ENCODE assay signal across 23 cellular contexts in the genomic region with DNA sequence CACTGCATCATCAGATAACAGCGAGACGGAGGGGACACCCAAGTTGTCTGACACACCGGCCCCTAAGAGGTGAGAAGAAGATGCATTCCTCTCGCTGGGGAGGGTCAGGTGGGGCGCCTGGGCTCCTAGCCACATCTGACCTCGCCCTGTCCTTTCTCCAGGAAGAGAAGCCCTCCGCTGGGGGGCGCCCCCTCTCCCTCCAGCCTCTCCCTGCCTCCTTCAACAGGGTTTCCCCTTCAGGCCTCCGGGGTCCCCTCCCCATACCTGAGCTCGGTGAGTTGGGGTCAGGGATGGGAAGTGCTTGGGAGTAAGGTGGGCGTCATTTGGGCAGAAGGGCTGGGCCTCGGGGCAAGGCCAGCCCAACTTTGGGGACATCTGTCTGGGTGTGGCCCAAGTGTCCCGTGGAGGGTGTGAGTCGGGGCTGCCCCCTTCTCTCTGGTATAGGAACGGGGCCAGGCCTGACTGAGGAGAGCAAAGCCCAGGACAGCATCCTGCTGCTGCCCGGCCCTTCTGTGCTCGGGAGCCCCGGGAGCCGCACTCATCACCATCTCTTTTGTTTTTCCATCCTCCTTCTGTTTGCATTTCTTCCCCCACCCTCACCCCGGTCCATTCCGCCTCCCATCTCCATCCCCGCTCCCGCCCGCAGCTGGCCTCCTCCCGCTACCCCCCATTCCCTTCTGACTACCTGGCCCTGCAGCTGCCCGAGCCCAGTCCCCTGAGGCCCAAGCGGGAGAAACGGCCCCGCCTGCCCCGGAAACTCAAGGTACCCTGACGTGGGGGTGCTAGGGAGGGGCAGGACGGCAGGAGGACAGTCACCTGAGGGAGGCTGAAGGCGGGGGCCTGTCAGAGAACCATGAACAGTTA. TPM values are rescaled to one million over a fixed set of nuclear protein-coding genes. Genes with fewer than 3 reads are reported as not detected.
DNase-seq lines count a peak whose midpoint lies in the region; ATAC-seq, FAIRE-seq and TF ChIP-seq lines count a peak whose summit lies in the region.
"Had no signal": no experiment of that assay in that cellular context is flagged by ENCODE, and none has a peak within 500 bp of the region (broad histone marks: within the 10 kb centered on the region; RNA-seq: fewer than 3 reads in every experiment).

No MANE protein-coding gene starts in this region.

- intact Hi-C loops in GM12878 (cut with micrococcal nuclease; ENCODE audit: unreplicated experiment), result no loop called here

- H3K4me2 ChIP-seq in GM12878 (ENCODE audit: control insufficient read depth, insufficient read depth), result no peak overlapping the region
- H3K4me2 ChIP-seq: hepatocyte, smooth muscle cell had no signal

- DNase-seq in BJ (ENCODE audit: low read depth), result no peak
- DNase-seq in GM12878 (ENCODE audit: low read depth, low spot score), result no peak
- DNase-seq in iPS-NIHi7 (ENCODE audit: extremely low spot score), result peak; percentile 45
- DNase-seq in NCI-H1694 (lab: John Stamatoyannopoulos, UW), result no peak
- no peak for DNase-seq in DMS 273 treated with DMSO at 0.1 percent for 48 hours (lab: John Stamatoyannopoulos, UW)
- DNase-seq in KG1 (lab: John Stamatoyannopoulos, UW), result no peak
- DNase-seq: activated CD4-positive, alpha-beta T cell treated with anti-CD3 and anti-CD28 coated beads, Interleukin-2, amount 10 ng/mL, durations not matched to agents 24 days and 14 days; CD8-positive, alpha-beta memory T cell; GM23248; Kasumi-1; NCI-H2081 treated with DMSO at 0.1 percent for 48 hours; NCI-H524 treated with DMSO at 0.1 percent for 48 hours; stimulated activated CD4-positive, alpha-beta T cell treated with anti-CD3 and anti-CD28 coated beads, Interleukin-4, amount 100 ng/mL, for 1 hour; stimulated activated naive CD8-positive, alpha-beta T cell treated with anti-CD3 and anti-CD28 coated beads, Interleukin-15, amount 100 ng/mL, for 72 hours had no signal

- no peak overlapping the region for H3K4me3 ChIP-seq in BJ (ENCODE audit: low read depth, low read length)
- no peak overlapping the region for H3K4me3 ChIP-seq in HEK293 (ENCODE audit: low read depth, low read length)
- no peak overlapping the region for H3K4me3 ChIP-seq in GM12878
- H3K4me3 ChIP-seq: breast epithelium, GM23248, hepatocyte, psoas muscle, smooth muscle cell, tibial nerve had no signal

- 85% methylated on average over 24 of the region's 33 CpGs for WGBS in GM12878 (ENCODE audit: insufficient coverage, insufficient replicate concordance, low lambda C conversion rate, missing lambda C conversion rate)

- peaks cover 13% of the 10 kb centered on the region for H3K36me3 ChIP-seq in BJ (ENCODE audit: control insufficient read depth, insufficient read depth, low read length)
- H3K36me3 ChIP-seq in HEK293 (ENCODE audit: control insufficient read depth in 2 of 2, insufficient read depth in 1 of 2, low read length in 2 of 2), result peaks cover 8 to 85% of the 10 kb centered on the region in 2 experiments; a peak in 2 of 3 replicates
- H3K36me3 ChIP-seq in GM12878 (ENCODE audit: control insufficient read depth in 2 of 2, insufficient read depth in 2 of 2, low read length in 1 of 2), result peaks cover 0 to 8% of the 10 kb centered on the region in 2 experiments
- H3K36me3 ChIP-seq: breast epithelium had no signal

- TF ChIP-seq POLR2A in GM12878 (IDR thresholded peaks at IDR 0.05; ENCODE audit: low read depth, low read length), result 0 out of 2 replicates have a peak, but pooled peaks have one; percentile 32

- H3K9me3 ChIP-seq in HEK293 (ENCODE audit: control insufficient read depth, insufficient read depth, low read depth, low read length) (no peaks in the 10 kb centered on the region), GM12878 (replicated peaks; ENCODE audit: control insufficient read depth, insufficient read depth, low read length) (no peaks in the 10 kb centered on the region)
- H3K9me3 ChIP-seq: breast epithelium, psoas muscle, tibial nerve had no signal

- H3K4me1 ChIP-seq in HEK293 (ENCODE audit: control insufficient read depth, insufficient read depth, low read length), result no peaks in the 10 kb centered on the region
- H3K4me1 ChIP-seq in GM12878 (ENCODE audit: control insufficient read depth, insufficient read depth, low read length), result peaks cover 3% of the 10 kb centered on the region; the same call in 1 of the 2 replicates

- RAD21 ChIA-PET in GM12878 (lab: Charles Lee; ENCODE audit: unreplicated experiment), result no interaction called here

- H3K79me2 ChIP-seq in GM12878 (ENCODE audit: control insufficient read depth, insufficient read depth, low read length), result peaks cover 10% of the 10 kb centered on the region

- BruUV-seq in GM12878 (replicated peaks; lab: Mats Ljungman, UMichigan), result no TSS peak

- TF ChIP-seq RAD21 in GM12878 (IDR thresholded peaks at IDR 0.05; ENCODE audit: insufficient read depth, low read depth, low read length), result no peak

- SMC1A ChIA-PET in GM12878 (lab: Charles Lee; ENCODE audit: uncharacterized antibody, unreplicated experiment), result no interaction called here

- in situ Hi-C loops in GM12878 (cut with MboI), result loop anchor here (25.0 kb wide), 1 partner anchor 889 kb away; no protein-coding TSS in a partner anchor

- CTCF ChIA-PET in BJ (lab: Yijun Ruan, JAX) (interaction anchor here (0.8 to 1.6 kb wide), 2 partner anchors 11 to 30 kb away, joined by 3 to 4 read pairs; a partner anchor contains a TSS), HEK293 (lab: Yijun Ruan, JAX) (interaction anchor here (0.6 kb wide), 2 partner anchors 85 to 1677 kb away, joined by 3 read pairs; no protein-coding TSS in a partner anchor), GM12878 (lab: Yijun Ruan, JAX) (interaction anchor here (1.0 kb wide), 1 partner anchor 91 kb away, joined by 3 read pairs; a partner anchor contains a TSS)

- H4K20me1 ChIP-seq in GM12878 (ENCODE audit: control insufficient read depth, insufficient read depth), result no peaks in the 10 kb centered on the region

- TF ChIP-seq EP300 in GM12878 (IDR thresholded peaks at IDR 0.05; ENCODE audit: borderline replicate concordance in 1 of 2, control insufficient read depth in 1 of 2, low read depth in 2 of 2, low read length in 2 of 2), result no peak

- ATAC-seq in GM12878, result no peak
- ATAC-seq in GM21619 (IDR thresholded peaks at IDR 0.05; ENCODE audit: unreplicated experiment), result no peak
- ATAC-seq: psoas muscle; stimulated activated naive CD8-positive, alpha-beta T cell treated with anti-CD3 and anti-CD28 coated beads, Interleukin-15, amount 100 ng/mL, for 72 hours had no signal

- no peak overlapping the region for H3K9ac ChIP-seq in GM12878 (ENCODE audit: control insufficient read depth, insufficient read depth, low read length)
- H3K9ac ChIP-seq: GM23248 had no signal

- no peak for FAIRE-seq in GM12878 (lab: Jason Lieb, UNC)

- H2AFZ ChIP-seq in GM12878 (ENCODE audit: control insufficient read depth, low read depth, low read length), result no peak overlapping the region
- H2AFZ ChIP-seq: GM23248, hepatocyte had no signal

- no peak overlapping the region for H3K27ac ChIP-seq in HEK293 (ENCODE audit: extremely low read depth, low read depth, low read length)
- H3K27ac ChIP-seq in GM12878 (ENCODE audit: control insufficient read depth, insufficient read depth), result no peak overlapping the region
- H3K27ac ChIP-seq: breast epithelium, GM23248, hepatocyte, psoas muscle, tibial nerve had no signal

- POLR2A ChIA-PET in BJ (lab: Charles Lee) (no interaction called here), HEK293 (lab: Yijun Ruan, JAX) (interaction anchor here (1.6 kb wide), 1 partner anchor 10 kb away, joined by 3 read pairs; no protein-coding TSS in a partner anchor), GM12878 (lab: Charles Lee) (no interaction called here)

- H3K27me3 ChIP-seq in BJ (ENCODE audit: control insufficient read depth, insufficient read depth, low read length) (no peaks in the 10 kb centered on the region), GM12878 (replicated peaks in 1 of 2; ENCODE audit: control insufficient read depth in 2 of 2, insufficient read depth in 2 of 2, low read length in 1 of 2) (no peaks in the 10 kb centered on the region)
- H3K27me3 ChIP-seq: breast epithelium, hepatocyte, tibial nerve had no signal

- TF ChIP-seq CTCF in BJ (IDR thresholded peaks at IDR 0.05; ENCODE audit: insufficient read depth, low read depth, low read length) (0 out of 2 replicates have a peak, but pooled peaks have one; percentile 6), HEK293 (tag by site-specific recombination; IDR thresholded peaks at IDR 0.05) (no peak), GM12878 (IDR thresholded peaks at IDR 0.05 in 2 of 3, conservative IDR thresholded peaks at IDR 0.05 in 1 of 3; ENCODE audit: control insufficient read depth in 2 of 3, extremely low read depth in 1 of 3, insufficient read depth in 1 of 3, low read depth in 3 of 3, low read length in 3 of 3) (no peak)

RNA-seq across cellular contexts. Expression of a gene that starts 5.0 kb away (rescaled TPM):
- 34.5 and 35.6 TPM in 2 replicates for polyA plus RNA-seq in BJ (2011; rRNA removed)
- polyA minus RNA-seq in BJ (2011; rRNA and poly(A)+ RNA removed), result 7.3 and 8.0 TPM in 2 replicates
- 50.4 and 67.1 TPM in 2 replicates for total RNA-seq in GM12878 (2013; cell fraction: nucleolus; rRNA removed)
- total RNA-seq in GM12878 (2014; rRNA removed), result 48.3 and 58.9 TPM in 2 replicates
- 27.0 and 31.0 TPM in 2 replicates for total RNA-seq in GM12878 (2014; rRNA removed; fragmentation: Illumina TruSeq; extraction: Trizol)
- total RNA-seq in GM12878 (2021), result 73.3 and 74.0 TPM in 2 replicates
- 24.7 TPM for polyA plus RNA-seq in GM12878 (2011; ENCODE audit: low read depth)
- 14.3 and 17.9 TPM in 2 replicates for polyA plus RNA-seq in GM12878 (2011; rRNA removed)
- polyA plus RNA-seq in GM12878 (2011; cell fraction: cytosol; rRNA removed), result 20.0 and 21.2 TPM in 2 replicates
- 87.7 and 96.4 TPM in 2 replicates for polyA plus RNA-seq in GM12878 (2011; cell fraction: nucleus; rRNA removed)
- polyA plus RNA-seq in GM12878 (2012), result 36.8 and 46.6 TPM in 2 replicates
- polyA plus RNA-seq in GM12878 (2014; fragmentation: Illumina TruSeq; extraction: Trizol), result 41.3 and 67.7 TPM in 2 replicates
- polyA plus RNA-seq in GM12878 (2014; fragmentation: Nextera tagmentation; extraction: Ambion mirVana), result under 1 TPM; 0.39 to 0.90 TPM
- polyA plus RNA-seq in GM12878 (2014; rRNA removed), result 58.1 and 72.7 TPM in 2 replicates
- 10 to 100 TPM; 29.5 to 35.0 TPM for polyA plus RNA-seq in GM12878 (2016; fragmentation: Nextera tagmentation; extraction: Ambion mirVana)
- 7.6 and 9.3 TPM in 2 replicates for polyA minus RNA-seq in GM12878 (2011; rRNA and poly(A)+ RNA removed)
- 8.1 and 10.2 TPM in 2 replicates for polyA minus RNA-seq in GM12878 (2011; cell fraction: cytosol; rRNA and poly(A)+ RNA removed)
- polyA minus RNA-seq in GM12878 (2011; cell fraction: nucleus; rRNA and poly(A)+ RNA removed), result 9.8 and 17.2 TPM in 2 replicates

RNA-seq across cellular contexts. Expression of a gene that starts 5.6 kb away (rescaled TPM):
- polyA plus RNA-seq in BJ (2011; rRNA removed) (7.7 and 9.6 TPM in 2 replicates), GM12878 (2011; rRNA removed) (6.2 and 10.9 TPM in 2 replicates), GM12878 (2014; fragmentation: Illumina TruSeq; extraction: Trizol) (14.8 and 21.2 TPM in 2 replicates), GM12878 (2014; fragmentation: Nextera tagmentation; extraction: Ambion mirVana) (1 to 10 TPM; 4.1 to 9.8 TPM), GM12878 (2014; rRNA removed) (33.1 and 36.7 TPM in 2 replicates), GM12878 (2016; fragmentation: Nextera tagmentation; extraction: Ambion mirVana) (10 to 100 TPM; 40.5 to 43.5 TPM)
- 3.3 and 4.5 TPM in 2 replicates for polyA minus RNA-seq in BJ (2011; rRNA and poly(A)+ RNA removed)
- total RNA-seq in GM12878 (2013; cell fraction: nucleolus; rRNA removed), result 4.3 and 5.9 TPM in 2 replicates
- total RNA-seq in GM12878 (2014; rRNA removed) (19.1 and 30.1 TPM in 2 replicates), GM12878 (2014; rRNA removed; fragmentation: Illumina TruSeq; extraction: Trizol) (13.9 and 14.7 TPM in 2 replicates), GM12878 (2021) (26.1 and 26.5 TPM in 2 replicates)
- polyA plus RNA-seq in GM12878 (2011; ENCODE audit: low read depth), result 6.3 TPM
- 19.1 and 30.2 TPM in 2 replicates for polyA plus RNA-seq in GM12878 (2011; cell fraction: cytosol; rRNA removed)
- 13.5 and 17.0 TPM in 2 replicates for polyA plus RNA-seq in GM12878 (2011; cell fraction: nucleus; rRNA removed)
- 15.0 and 17.3 TPM in 2 replicates for polyA plus RNA-seq in GM12878 (2012)
- 3.1 and 10.0 TPM in 2 replicates for polyA minus RNA-seq in GM12878 (2011; rRNA and poly(A)+ RNA removed)
- 3.7 and 3.9 TPM in 2 replicates for polyA minus RNA-seq in GM12878 (2011; cell fraction: cytosol; rRNA and poly(A)+ RNA removed)
- 4.7 and 12.1 TPM in 2 replicates for polyA minus RNA-seq in GM12878 (2011; cell fraction: nucleus; rRNA and poly(A)+ RNA removed)

RNA-seq across cellular contexts. Expression of a gene that starts 9.8 kb away (rescaled TPM):
- polyA plus RNA-seq in BJ (2011; rRNA removed) (0.26 and 0.64 TPM in 2 replicates), GM12878 (2011; rRNA removed) (0.06 and 0.15 TPM in 2 replicates), GM12878 (2014; fragmentation: Illumina TruSeq; extraction: Trizol) (0.06 TPM in 1 of 2 replicates, not detected in the other), GM12878 (2014; fragmentation: Nextera tagmentation; extraction: Ambion mirVana) (not detected), GM12878 (2014; rRNA removed) (0.09 TPM in 2 replicates), GM12878 (2016; fragmentation: Nextera tagmentation; extraction: Ambion mirVana) (not detected)
- polyA minus RNA-seq in BJ (2011; rRNA and poly(A)+ RNA removed), result not detected in 2 replicates
- 0.27 and 0.33 TPM in 2 replicates for total RNA-seq in GM12878 (2013; cell fraction: nucleolus; rRNA removed)
- total RNA-seq in GM12878 (2014; rRNA removed) (0.17 TPM in 1 of 2 replicates, not detected in the other), GM12878 (2014; rRNA removed; fragmentation: Illumina TruSeq; extraction: Trizol) (not detected in 2 replicates), GM12878 (2021) (0.11 TPM in 1 of 2 replicates, not detected in the other)
- not detected for polyA plus RNA-seq in GM12878 (2011; ENCODE audit: low read depth)
- polyA plus RNA-seq in GM12878 (2011; cell fraction: cytosol; rRNA removed), result 0.17 and 0.37 TPM in 2 replicates
- 0.85 and 1.1 TPM in 2 replicates for polyA plus RNA-seq in GM12878 (2011; cell fraction: nucleus; rRNA removed)
- polyA plus RNA-seq in GM12878 (2012), result 0.09 and 0.13 TPM in 2 replicates
- not detected in 2 replicates for polyA minus RNA-seq in GM12878 (2011; rRNA and poly(A)+ RNA removed)
- not detected in 2 replicates for polyA minus RNA-seq in GM12878 (2011; cell fraction: cytosol; rRNA and poly(A)+ RNA removed)
- polyA minus RNA-seq in GM12878 (2011; cell fraction: nucleus; rRNA and poly(A)+ RNA removed), result 0.29 and 0.36 TPM in 2 replicates
- total RNA-seq: GM23248 had no signal
- polyA plus RNA-seq: CD8-positive, alpha-beta memory T cell; GM23248; smooth muscle cell had no signal

RNA-seq across cellular contexts. Expression of a gene that starts 22.0 kb away (rescaled TPM):
- not detected in 2 replicates for polyA plus RNA-seq in BJ (2011; rRNA removed)
- not detected in 2 replicates for polyA minus RNA-seq in BJ (2011; rRNA and poly(A)+ RNA removed)
- not detected in 2 replicates for total RNA-seq in GM12878 (2013; cell fraction: nucleolus; rRNA removed)
- total RNA-seq in GM12878 (2014; rRNA removed), result not detected in 2 replicates
- not detected in 2 replicates for total RNA-seq in GM12878 (2014; rRNA removed; fragmentation: Illumina TruSeq; extraction: Trizol)
- not detected in 2 replicates for total RNA-seq in GM12878 (2021)
- not detected for polyA plus RNA-seq in GM12878 (2011; ENCODE audit: low read depth)
- not detected in 2 replicates for polyA plus RNA-seq in GM12878 (2011; rRNA removed)
- not detected in 2 replicates for polyA plus RNA-seq in GM12878 (2011; cell fraction: cytosol; rRNA removed)
- not detected in 2 replicates for polyA plus RNA-seq in GM12878 (2011; cell fraction: nucleus; rRNA removed)
- polyA plus RNA-seq in GM12878 (2012), result not detected in 2 replicates
- not detected in 2 replicates for polyA plus RNA-seq in GM12878 (2014; fragmentation: Illumina TruSeq; extraction: Trizol)
- not detected for polyA plus RNA-seq in GM12878 (2014; fragmentation: Nextera tagmentation; extraction: Ambion mirVana)
- not detected in 2 replicates for polyA plus RNA-seq in GM12878 (2014; rRNA removed)
- not detected for polyA plus RNA-seq in GM12878 (2016; fragmentation: Nextera tagmentation; extraction: Ambion mirVana)
- not detected in 2 replicates for polyA minus RNA-seq in GM12878 (2011; rRNA and poly(A)+ RNA removed)
- polyA minus RNA-seq in GM12878 (2011; cell fraction: cytosol; rRNA and poly(A)+ RNA removed), result not detected in 2 replicates
- polyA minus RNA-seq in GM12878 (2011; cell fraction: nucleus; rRNA and poly(A)+ RNA removed), result not detected in 2 replicates
- total RNA-seq: activated CD4-positive, alpha-beta T cell treated with anti-CD3 and anti-CD28 coated beads, Interleukin-2, amount 10 ng/mL, durations not matched to agents 24 days and 14 days; breast epithelium; CD8-positive, alpha-beta memory T cell; GM23248; hepatocyte; mesenteric fat pad; psoas muscle; smooth muscle cell; tibial nerve had no signal
- polyA plus RNA-seq: AG04450; CD8-positive, alpha-beta memory T cell; GM23248; hepatocyte; psoas muscle; smooth muscle cell had no signal

RNA-seq across cellular contexts. Expression of a gene that starts 27.3 kb away (rescaled TPM):
- 17.4 and 24.3 TPM in 2 replicates for polyA plus RNA-seq in BJ (2011; rRNA removed)
- polyA minus RNA-seq in BJ (2011; rRNA and poly(A)+ RNA removed), result 19.0 and 25.8 TPM in 2 replicates
- 35.8 and 41.9 TPM in 2 replicates for total RNA-seq in GM12878 (2013; cell fraction: nucleolus; rRNA removed)
- total RNA-seq in GM12878 (2014; rRNA removed), result 24.4 and 28.5 TPM in 2 replicates
- 10.7 and 11.9 TPM in 2 replicates for total RNA-seq in GM12878 (2014; rRNA removed; fragmentation: Illumina TruSeq; extraction: Trizol)
- total RNA-seq in GM12878 (2021), result 33.8 and 40.2 TPM in 2 replicates
- 5.1 TPM for polyA plus RNA-seq in GM12878 (2011; ENCODE audit: low read depth)
- 8.8 and 14.3 TPM in 2 replicates for polyA plus RNA-seq in GM12878 (2011; rRNA removed)
- polyA plus RNA-seq in GM12878 (2011; cell fraction: cytosol; rRNA removed), result 13.0 and 20.3 TPM in 2 replicates
- 86.5 and 119 TPM in 2 replicates for polyA plus RNA-seq in GM12878 (2011; cell fraction: nucleus; rRNA removed)
- polyA plus RNA-seq in GM12878 (2012), result 14.4 and 14.9 TPM in 2 replicates
- 7.4 and 11.1 TPM in 2 replicates for polyA plus RNA-seq in GM12878 (2014; fragmentation: Illumina TruSeq; extraction: Trizol)
- polyA plus RNA-seq in GM12878 (2014; fragmentation: Nextera tagmentation; extraction: Ambion mirVana), result under 1 TPM; 0.14 to 0.51 TPM
- polyA plus RNA-seq in GM12878 (2014; rRNA removed), result 27.7 and 32.8 TPM in 2 replicates
- 10 to 100 TPM in 1 of 2 experiments, 1 to 10 TPM in 1; 9.8 to 11.2 TPM for polyA plus RNA-seq in GM12878 (2016; fragmentation: Nextera tagmentation; extraction: Ambion mirVana)
- polyA minus RNA-seq in GM12878 (2011; rRNA and poly(A)+ RNA removed), result 12.6 and 19.8 TPM in 2 replicates
- 7.2 and 9.7 TPM in 2 replicates for polyA minus RNA-seq in GM12878 (2011; cell fraction: cytosol; rRNA and poly(A)+ RNA removed)
- 17.8 and 27.7 TPM in 2 replicates for polyA minus RNA-seq in GM12878 (2011; cell fraction: nucleus; rRNA and poly(A)+ RNA removed)
